ENCODE assay signal across 2 cellular contexts in the genomic region with DNA sequence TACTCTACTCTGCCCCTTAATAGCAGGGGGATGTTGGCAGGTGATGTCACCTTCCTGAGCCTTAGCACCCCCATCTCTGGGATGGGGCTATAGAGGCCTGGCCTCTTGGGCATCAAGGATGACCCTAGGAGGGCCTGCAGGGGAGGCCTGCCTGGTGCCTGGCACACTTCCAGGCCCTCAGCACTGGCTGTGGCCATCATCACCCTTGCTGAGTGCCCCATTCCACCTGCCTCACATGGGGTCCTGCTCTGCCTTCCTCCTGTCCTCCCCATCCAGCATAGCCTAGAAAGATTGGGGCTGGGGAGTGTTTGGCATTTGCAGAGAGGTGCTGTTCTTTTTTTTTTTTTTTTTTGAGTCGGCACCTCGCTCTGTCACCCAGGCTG.
TF ChIP-seq lines count a peak whose summit lies in the region.

No MANE protein-coding gene starts in this region.

TF ChIP-seq in HCT116, 20 proteins besides CTCF, POLR2A, EP300 and RAD21:
- TF ChIP-seq CBX3 (IDR thresholded peaks at IDR 0.05; ENCODE audit: low read depth) (no peak), ZNF274 (IDR thresholded peaks at IDR 0.05; ENCODE audit: low read depth, low read length) (no peak), JUND (IDR thresholded peaks at IDR 0.05) (no peak), EZH2phosphoT487 (IDR thresholded peaks at IDR 0.05; ENCODE audit: borderline replicate concordance) (no peak)
- TF ChIP-seq, protein P1, sequence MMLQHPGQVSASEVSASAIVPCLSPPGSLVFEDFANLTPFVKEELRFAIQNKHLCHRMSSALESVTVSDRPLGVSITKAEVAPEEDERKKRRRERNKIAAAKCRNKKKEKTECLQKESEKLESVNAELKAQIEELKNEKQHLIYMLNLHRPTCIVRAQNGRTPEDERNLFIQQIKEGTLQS (IDR thresholded peaks at IDR 0.05), result no peak
- TF ChIP-seq, protein P2, sequence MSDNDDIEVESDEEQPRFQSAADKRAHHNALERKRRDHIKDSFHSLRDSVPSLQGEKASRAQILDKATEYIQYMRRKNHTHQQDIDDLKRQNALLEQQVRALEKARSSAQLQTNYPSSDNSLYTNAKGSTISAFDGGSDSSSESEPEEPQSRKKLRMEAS (IDR thresholded peaks at IDR 0.05), result no peak

TF ChIP-seq in SK-N-SH, 30 proteins besides CTCF, POLR2A, EP300 and RAD21:
- TF ChIP-seq RFX5 (IDR thresholded peaks at IDR 0.05; ENCODE audit: low read length) (no peak), RXRA (IDR thresholded peaks at IDR 0.05; ENCODE audit: borderline replicate concordance, low read depth) (no peak), RCOR1 (IDR thresholded peaks at IDR 0.05; ENCODE audit: low read length) (no peak), MEF2A (IDR thresholded peaks at IDR 0.05; ENCODE audit: borderline replicate concordance, low read depth) (no peak), SMC3 (IDR thresholded peaks at IDR 0.05; ENCODE audit: low read depth, low read length) (no peak), FOSL2 (IDR thresholded peaks at IDR 0.05; ENCODE audit: borderline replicate concordance, low read depth) (no peak), ELF1 (IDR thresholded peaks at IDR 0.05) (no peak), EZH2phosphoT487 (IDR thresholded peaks at IDR 0.05; ENCODE audit: borderline replicate concordance, low read depth) (no peak), TAF1 (IDR thresholded peaks at IDR 0.05; ENCODE audit: borderline replicate concordance, low read depth, low read length) (no peak), MXI1 (IDR thresholded peaks at IDR 0.05; ENCODE audit: low read depth, low read length) (no peak), TEAD4 (IDR thresholded peaks at IDR 0.05; ENCODE audit: borderline replicate concordance, insufficient read depth) (no peak), POLR2AphosphoS5 (IDR thresholded peaks at IDR 0.05; ENCODE audit: low read depth, low read length) (no peak)
- TF ChIP-seq, protein P3, sequence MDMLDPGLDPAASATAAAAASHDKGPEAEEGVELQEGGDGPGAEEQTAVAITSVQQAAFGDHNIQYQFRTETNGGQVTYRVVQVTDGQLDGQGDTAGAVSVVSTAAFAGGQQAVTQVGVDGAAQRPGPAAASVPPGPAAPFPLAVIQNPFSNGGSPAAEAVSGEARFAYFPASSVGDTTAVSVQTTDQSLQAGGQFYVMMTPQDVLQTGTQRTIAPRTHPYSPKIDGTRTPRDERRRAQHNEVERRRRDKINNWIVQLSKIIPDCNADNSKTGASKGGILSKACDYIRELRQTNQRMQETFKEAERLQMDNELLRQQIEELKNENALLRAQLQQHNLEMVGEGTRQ (IDR thresholded peaks at IDR 0.05; ENCODE audit: borderline replicate concordance, low read depth, low read length), result no peak
- TF ChIP-seq, protein P4, sequence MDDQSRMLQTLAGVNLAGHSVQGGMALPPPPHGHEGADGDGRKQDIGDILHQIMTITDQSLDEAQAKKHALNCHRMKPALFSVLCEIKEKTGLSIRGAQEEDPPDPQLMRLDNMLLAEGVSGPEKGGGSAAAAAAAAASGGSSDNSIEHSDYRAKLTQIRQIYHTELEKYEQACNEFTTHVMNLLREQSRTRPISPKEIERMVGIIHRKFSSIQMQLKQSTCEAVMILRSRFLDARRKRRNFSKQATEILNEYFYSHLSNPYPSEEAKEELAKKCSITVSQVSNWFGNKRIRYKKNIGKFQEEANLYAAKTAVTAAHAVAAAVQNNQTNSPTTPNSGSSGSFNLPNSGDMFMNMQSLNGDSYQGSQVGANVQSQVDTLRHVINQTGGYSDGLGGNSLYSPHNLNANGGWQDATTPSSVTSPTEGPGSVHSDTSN (IDR thresholded peaks at IDR 0.05), result no peak
- TF ChIP-seq, protein P5, sequence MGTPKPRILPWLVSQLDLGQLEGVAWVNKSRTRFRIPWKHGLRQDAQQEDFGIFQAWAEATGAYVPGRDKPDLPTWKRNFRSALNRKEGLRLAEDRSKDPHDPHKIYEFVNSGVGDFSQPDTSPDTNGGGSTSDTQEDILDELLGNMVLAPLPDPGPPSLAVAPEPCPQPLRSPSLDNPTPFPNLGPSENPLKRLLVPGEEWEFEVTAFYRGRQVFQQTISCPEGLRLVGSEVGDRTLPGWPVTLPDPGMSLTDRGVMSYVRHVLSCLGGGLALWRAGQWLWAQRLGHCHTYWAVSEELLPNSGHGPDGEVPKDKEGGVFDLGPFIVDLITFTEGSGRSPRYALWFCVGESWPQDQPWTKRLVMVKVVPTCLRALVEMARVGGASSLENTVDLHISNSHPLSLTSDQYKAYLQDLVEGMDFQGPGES (IDR thresholded peaks at IDR 0.05; ENCODE audit: low read depth, low read length), result no peak
- TF ChIP-seq, protein P2 (IDR thresholded peaks at IDR 0.05; ENCODE audit: low read depth), result no peak
- TF ChIP-seq, protein P6, sequence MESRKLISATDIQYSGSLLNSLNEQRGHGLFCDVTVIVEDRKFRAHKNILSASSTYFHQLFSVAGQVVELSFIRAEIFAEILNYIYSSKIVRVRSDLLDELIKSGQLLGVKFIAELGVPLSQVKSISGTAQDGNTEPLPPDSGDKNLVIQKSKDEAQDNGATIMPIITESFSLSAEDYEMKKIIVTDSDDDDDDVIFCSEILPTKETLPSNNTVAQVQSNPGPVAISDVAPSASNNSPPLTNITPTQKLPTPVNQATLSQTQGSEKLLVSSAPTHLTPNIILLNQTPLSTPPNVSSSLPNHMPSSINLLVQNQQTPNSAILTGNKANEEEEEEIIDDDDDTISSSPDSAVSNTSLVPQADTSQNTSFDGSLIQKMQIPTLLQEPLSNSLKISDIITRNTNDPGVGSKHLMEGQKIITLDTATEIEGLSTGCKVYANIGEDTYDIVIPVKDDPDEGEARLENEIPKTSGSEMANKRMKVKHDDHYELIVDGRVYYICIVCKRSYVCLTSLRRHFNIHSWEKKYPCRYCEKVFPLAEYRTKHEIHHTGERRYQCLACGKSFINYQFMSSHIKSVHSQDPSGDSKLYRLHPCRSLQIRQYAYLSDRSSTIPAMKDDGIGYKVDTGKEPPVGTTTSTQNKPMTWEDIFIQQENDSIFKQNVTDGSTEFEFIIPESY (IDR thresholded peaks at IDR 0.05; ENCODE audit: borderline replicate concordance, low read depth), result no peak
- TF ChIP-seq, protein P7, sequence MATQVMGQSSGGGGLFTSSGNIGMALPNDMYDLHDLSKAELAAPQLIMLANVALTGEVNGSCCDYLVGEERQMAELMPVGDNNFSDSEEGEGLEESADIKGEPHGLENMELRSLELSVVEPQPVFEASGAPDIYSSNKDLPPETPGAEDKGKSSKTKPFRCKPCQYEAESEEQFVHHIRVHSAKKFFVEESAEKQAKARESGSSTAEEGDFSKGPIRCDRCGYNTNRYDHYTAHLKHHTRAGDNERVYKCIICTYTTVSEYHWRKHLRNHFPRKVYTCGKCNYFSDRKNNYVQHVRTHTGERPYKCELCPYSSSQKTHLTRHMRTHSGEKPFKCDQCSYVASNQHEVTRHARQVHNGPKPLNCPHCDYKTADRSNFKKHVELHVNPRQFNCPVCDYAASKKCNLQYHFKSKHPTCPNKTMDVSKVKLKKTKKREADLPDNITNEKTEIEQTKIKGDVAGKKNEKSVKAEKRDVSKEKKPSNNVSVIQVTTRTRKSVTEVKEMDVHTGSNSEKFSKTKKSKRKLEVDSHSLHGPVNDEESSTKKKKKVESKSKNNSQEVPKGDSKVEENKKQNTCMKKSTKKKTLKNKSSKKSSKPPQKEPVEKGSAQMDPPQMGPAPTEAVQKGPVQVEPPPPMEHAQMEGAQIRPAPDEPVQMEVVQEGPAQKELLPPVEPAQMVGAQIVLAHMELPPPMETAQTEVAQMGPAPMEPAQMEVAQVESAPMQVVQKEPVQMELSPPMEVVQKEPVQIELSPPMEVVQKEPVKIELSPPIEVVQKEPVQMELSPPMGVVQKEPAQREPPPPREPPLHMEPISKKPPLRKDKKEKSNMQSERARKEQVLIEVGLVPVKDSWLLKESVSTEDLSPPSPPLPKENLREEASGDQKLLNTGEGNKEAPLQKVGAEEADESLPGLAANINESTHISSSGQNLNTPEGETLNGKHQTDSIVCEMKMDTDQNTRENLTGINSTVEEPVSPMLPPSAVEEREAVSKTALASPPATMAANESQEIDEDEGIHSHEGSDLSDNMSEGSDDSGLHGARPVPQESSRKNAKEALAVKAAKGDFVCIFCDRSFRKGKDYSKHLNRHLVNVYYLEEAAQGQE (IDR thresholded peaks at IDR 0.05; ENCODE audit: low read depth, low read length), result no peak
